Comparison of ENCODE assay signal across 30 cellular contexts in the genomic region with DNA sequence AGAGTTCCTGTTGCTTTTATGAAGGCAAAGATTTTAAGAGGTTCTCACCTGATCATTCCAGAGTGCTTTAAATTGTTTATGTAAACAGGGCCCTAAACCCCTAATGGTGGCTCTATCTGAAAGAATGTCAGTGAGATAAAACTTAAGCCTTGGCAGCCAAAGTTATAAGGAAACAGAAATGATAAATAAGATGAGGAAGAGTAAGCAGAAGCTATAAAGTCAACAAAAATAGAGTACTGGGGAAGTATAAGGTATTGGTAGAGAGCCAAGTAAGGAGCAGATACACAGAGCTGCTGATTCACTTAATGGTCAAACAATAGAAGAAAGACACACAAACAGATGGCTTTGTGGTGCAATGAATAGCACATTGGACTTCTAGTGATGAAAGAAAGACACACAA. TPM values are rescaled to one million over a fixed set of nuclear protein-coding genes. Genes with fewer than 3 reads are reported as not detected.
DNase-seq lines count a peak whose midpoint lies in the region; FAIRE-seq and TF ChIP-seq lines count a peak whose summit lies in the region.
"Had no signal": no experiment of that assay in that cellular context is flagged by ENCODE, and none has a peak within 500 bp of the region (broad histone marks: within the 10 kb centered on the region; RNA-seq: fewer than 3 reads in every experiment).

No MANE protein-coding gene starts in this region.

- H4K8ac ChIP-seq in mesendoderm (ENCODE audit: low read depth, low read length), result no peak overlapping the region

- FAIRE-seq in astrocyte (lab: Jason Lieb, UNC), result no peak
- FAIRE-seq: endothelial cell of umbilical vein had no signal

- H3K9ac ChIP-seq in astrocyte (ENCODE audit: low read length), result no peak overlapping the region
- H3K9ac ChIP-seq in mesendoderm (ENCODE audit: low read length), result no peak overlapping the region
- H3K9ac ChIP-seq: BLaER1 treated with 17β-estradiol and CSF1 and Interleukin-3, amounts not matched to agents 10 nM and 100 nM; KMS-11 had no signal

- H2BK15ac ChIP-seq in mesendoderm (replicated peaks; ENCODE audit: low read depth), result no peak overlapping the region

- H3K36me3 Mint-ChIP-seq in astrocyte (ENCODE audit: low read depth, unreplicated experiment), result no peaks in the 10 kb centered on the region
- H3K36me3 Mint-ChIP-seq: activated naive CD4-positive, alpha-beta T cell treated with anti-CD3 and anti-CD28 coated beads, Interleukin-2, amount 50 U/mL, for 24 hours; stimulated activated effector memory CD8-positive, alpha-beta T cell treated with anti-CD3 and anti-CD28 coated beads, Interleukin-12 subunit alpha, Interleukin-12 subunit beta, amount 100 ng/mL, for 72 hours had no signal

- H3K4me1 ChIP-seq in astrocyte (ENCODE audit: insufficient read depth, low read length), result peaks cover 23% of the 10 kb centered on the region
- H3K4me1 ChIP-seq in mesendoderm (ENCODE audit: control insufficient read depth, low read depth, low read length), result peaks cover 5% of the 10 kb centered on the region

- H2BK5ac ChIP-seq in mesendoderm (ENCODE audit: low read length), result no peak overlapping the region

- peaks cover 4% of the 10 kb centered on the region for H3K9me3 Mint-ChIP-seq in astrocyte (ENCODE audit: unreplicated experiment)

- no peak overlapping the region for H3K27ac Mint-ChIP-seq in astrocyte (ENCODE audit: unreplicated experiment)
- H3K27ac Mint-ChIP-seq: activated naive CD4-positive, alpha-beta T cell treated with anti-CD3 and anti-CD28 coated beads, Interleukin-2, amount 50 U/mL, for 24 hours; naive B cell; stimulated activated effector memory CD8-positive, alpha-beta T cell treated with anti-CD3 and anti-CD28 coated beads, Interleukin-12 subunit alpha, Interleukin-12 subunit beta, amount 100 ng/mL, for 72 hours; T-helper 2 cell treated with Interferon-gamma antibody and Interleukin-4, amounts not matched to agents 5 μg/mL and 100 μg/mL, for 36 hours; WTC11 had no signal

- H2BK120ac ChIP-seq in mesendoderm (ENCODE audit: low read depth, low read length), result no peak overlapping the region

- H3K18ac ChIP-seq in mesendoderm (ENCODE audit: low read length), result peak overlapping the region; percentile 28

- H3K4ac ChIP-seq in mesendoderm (ENCODE audit: low read depth, low read length), result no peak overlapping the region

- peaks cover 23% of the 10 kb centered on the region for H3K4me1 Mint-ChIP-seq in astrocyte (ENCODE audit: low read depth, unreplicated experiment)
- H3K4me1 Mint-ChIP-seq: activated naive CD4-positive, alpha-beta T cell treated with anti-CD3 and anti-CD28 coated beads, Interleukin-2, amount 50 U/mL, for 24 hours; naive B cell; stimulated activated effector memory CD8-positive, alpha-beta T cell treated with anti-CD3 and anti-CD28 coated beads, Interleukin-12 subunit alpha, Interleukin-12 subunit beta, amount 100 ng/mL, for 72 hours had no signal

- H2AK5ac ChIP-seq in mesendoderm (ENCODE audit: low read length), result no peak overlapping the region

- no peak overlapping the region for H3K4me3 Mint-ChIP-seq in astrocyte (ENCODE audit: unreplicated experiment)
- H3K4me3 Mint-ChIP-seq: activated naive CD4-positive, alpha-beta T cell treated with anti-CD3 and anti-CD28 coated beads, Interleukin-2, amount 50 U/mL, for 24 hours; stimulated activated effector memory CD8-positive, alpha-beta T cell treated with anti-CD3 and anti-CD28 coated beads, Interleukin-12 subunit alpha, Interleukin-12 subunit beta, amount 100 ng/mL, for 72 hours; T-helper 2 cell treated with Interferon-gamma antibody and Interleukin-4, amounts not matched to agents 5 μg/mL and 100 μg/mL, for 36 hours; WTC11 had no signal

- DNase-seq in DMS53 treated with DMSO at 0.1 percent for 48 hours (lab: John Stamatoyannopoulos, UW; ENCODE audit: unreplicated experiment) (peak; percentile 52), M059J (ENCODE audit: low read depth) (peak; percentile 80), astrocyte (ENCODE audit: low read depth) (peak; percentile 36), mesendoderm (no peak), Kasumi-1 (lab: John Stamatoyannopoulos, UW) (no peak), glomerular visceral epithelial cell (ENCODE audit: extremely low spot score) (no peak), GM20000 (ENCODE audit: low spot score) (no peak)
- DNase-seq in activated CD4-positive, CD25-positive, alpha-beta regulatory T cell treated with anti-CD3 and anti-CD28 coated beads, Interleukin-2, amount 50 U/mL, for 72 hours, result no peak
- DNase-seq: aorta; central memory CD4-positive, alpha-beta T cell; dermis blood vessel endothelial cell; GOT3; left cardiac atrium; mesenchymal stem cell; naive B cell; NCI-H1092 treated with DMSO at 0.1 percent for 48 hours; NCI-H2081; NCI-H345; NCI-H774; nucleus accumbens; retina had no signal

- H4K20me1 ChIP-seq in astrocyte (ENCODE audit: insufficient read depth, low read length), result no peaks in the 10 kb centered on the region
- H4K20me1 ChIP-seq: BLaER1 treated with 17β-estradiol and CSF1 and Interleukin-3, amounts not matched to agents 10 nM and 100 nM had no signal

- peaks cover 5% of the 10 kb centered on the region for H3K9me3 ChIP-seq in astrocyte (ENCODE audit: insufficient read depth, low read depth, low read length)

- no peaks in the 10 kb centered on the region for H3K27me3 Mint-ChIP-seq in astrocyte (ENCODE audit: low read depth, unreplicated experiment)

- H2AFZ ChIP-seq in astrocyte (ENCODE audit: low read depth, low read length), result no peak overlapping the region

- H3K56ac ChIP-seq in mesendoderm (ENCODE audit: low read length), result no peak overlapping the region

- H3K23ac ChIP-seq in mesendoderm (ENCODE audit: low read length), result no peak overlapping the region

- H3K4me2 ChIP-seq in astrocyte (ENCODE audit: low read length), result no peak overlapping the region
- no peak overlapping the region for H3K4me2 ChIP-seq in mesendoderm (ENCODE audit: low read length)
- H3K4me2 ChIP-seq: KMS-11, smooth muscle cell had no signal

- H3K79me1 ChIP-seq in mesendoderm (ENCODE audit: low read length), result no peaks in the 10 kb centered on the region

- no peak overlapping the region for H4K5ac ChIP-seq in mesendoderm (ENCODE audit: low read length)

- H3K4me3 ChIP-seq in astrocyte (ENCODE audit: insufficient read depth, low read depth, low read length) (no peak overlapping the region), mesendoderm (ENCODE audit: low read length) (no peak overlapping the region)
- H3K4me3 ChIP-seq: BLaER1 treated with 17β-estradiol and CSF1 and Interleukin-3, amounts not matched to agents 10 nM and 100 nM; smooth muscle cell had no signal

- TF ChIP-seq CTCF in astrocyte (IDR thresholded peaks at IDR 0.05; ENCODE audit: insufficient read depth, low read depth, low read length) (no peak), GM20000 (IDR thresholded peaks at IDR 0.05; ENCODE audit: extremely low read depth, missing control alignments) (no peak)

- H3K79me2 ChIP-seq in astrocyte (ENCODE audit: insufficient read depth, low read length), result no peaks in the 10 kb centered on the region
- no peaks in the 10 kb centered on the region for H3K79me2 ChIP-seq in mesendoderm (ENCODE audit: control insufficient read depth, insufficient read depth, low read length)

- H3K36me3 ChIP-seq in astrocyte (ENCODE audit: insufficient read depth, low read length) (no peaks in the 10 kb centered on the region), mesendoderm (ENCODE audit: control insufficient read depth, insufficient read depth, low read length) (no peaks in the 10 kb centered on the region)
- H3K36me3 ChIP-seq: BLaER1 treated with 17β-estradiol and CSF1 and Interleukin-3, amounts not matched to agents 10 nM and 100 nM had no signal

- H3K27ac ChIP-seq in astrocyte (ENCODE audit: low read depth, low read length) (no peak overlapping the region), mesendoderm (ENCODE audit: low read depth, low read length) (no peak overlapping the region)
- H3K27ac ChIP-seq: BLaER1 treated with 17β-estradiol and CSF1 and Interleukin-3, amounts not matched to agents 10 nM and 100 nM; KMS-11 had no signal

- H3K27me3 ChIP-seq in astrocyte (ENCODE audit: insufficient read depth, low read length) (no peaks in the 10 kb centered on the region), mesendoderm (ENCODE audit: insufficient read depth, low read length, poor library complexity) (no peaks in the 10 kb centered on the region)
- H3K27me3 ChIP-seq: BLaER1 treated with 17β-estradiol and CSF1 and Interleukin-3, amounts not matched to agents 10 nM and 100 nM had no signal

RNA-seq across cellular contexts. Expression of gene TMPRSS5, which starts 37.9 kb away (rescaled TPM):
- total RNA-seq in M059J (2014; rRNA removed; shearing (Covaris generic)), result 0.12 and 0.67 TPM in 2 replicates
- 0.34 and 0.38 TPM in 2 replicates for total RNA-seq in astrocyte
- 0.27 TPM for polyA plus RNA-seq in mesendoderm (2013, experiment 1 of 2)
- polyA plus RNA-seq in mesendoderm (2013, experiment 2 of 2), result 0.10 TPM
- total RNA-seq: G401, smooth muscle cell had no signal

Comparison
In these comparisons a context has a peak if more than half of its experiments do, and no peak if none do; other contexts are left out.
1. DNase-seq: peak in DMS53 treated with DMSO at 0.1 percent for 48 hours (single experiment), M059J (single experiment) and astrocyte (single experiment); none in mesendoderm (single experiment), Kasumi-1 (0 of 2), glomerular visceral epithelial cell (single experiment), activated CD4-positive, CD25-positive, alpha-beta regulatory T cell treated with anti-CD3 and anti-CD28 coated beads, Interleukin-2, amount 50 U/mL, for 72 hours (single experiment) and GM20000 (single experiment).